ENCODE assay signal across 8 cellular contexts in the genomic region with DNA sequence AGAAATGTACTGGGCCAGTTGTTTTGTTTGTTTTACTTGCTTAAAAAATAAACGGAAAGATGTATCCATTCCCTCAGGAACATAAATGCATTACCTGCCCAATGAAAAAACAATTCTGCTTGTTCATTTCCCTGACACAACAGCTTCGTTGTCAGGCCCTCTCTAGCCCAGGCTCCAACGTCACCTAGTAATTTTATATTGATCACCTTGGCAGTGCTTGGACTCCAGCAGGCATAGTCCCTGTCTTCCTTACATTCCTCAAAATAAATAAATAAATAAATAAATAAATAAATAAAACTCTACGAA. TPM values are rescaled to one million over a fixed set of nuclear protein-coding genes. Genes with fewer than 3 reads are reported as not detected.
DNase-seq lines count a peak whose midpoint lies in the region; ATAC-seq lines count a peak whose summit lies in the region.

No MANE protein-coding gene starts in this region.

- peak overlapping the region; percentile 99 for H3K27ac Mint-ChIP-seq in activated CD4-positive, alpha-beta memory T cell treated with anti-CD3 and anti-CD28 coated beads for 36 hours

- peaks cover 41% of the 10 kb centered on the region for H3K4me1 Mint-ChIP-seq in activated T-cell treated with anti-CD3 and anti-CD28 coated beads, Interleukin-2, amount 50 U/mL, for 4 hours (ENCODE audit: low read depth)
- peaks cover 36% of the 10 kb centered on the region for H3K4me1 Mint-ChIP-seq in activated CD4-positive, alpha-beta memory T cell treated with anti-CD3 and anti-CD28 coated beads for 36 hours (ENCODE audit: low read depth)

- no peaks in the 10 kb centered on the region for H3K27me3 Mint-ChIP-seq in activated T-cell treated with anti-CD3 and anti-CD28 coated beads, Interleukin-2, amount 50 U/mL, for 4 hours (ENCODE audit: low read depth)
- H3K27me3 Mint-ChIP-seq in activated CD4-positive, alpha-beta memory T cell treated with anti-CD3 and anti-CD28 coated beads for 36 hours: peaks cover 3% of the 10 kb centered on the region

- H3K27me3 ChIP-seq in iPS-15b (ENCODE audit: control insufficient read depth, insufficient read depth, low read length) (no peaks in the 10 kb centered on the region), subcutaneous abdominal adipose tissue (ENCODE audit: control insufficient read depth in 5 of 5, insufficient read depth in 4 of 5, low read length in 5 of 5) (no peaks in the 10 kb centered on the region)

- H3K36me3 ChIP-seq in iPS-15b (ENCODE audit: control insufficient read depth, insufficient read depth, low read length) (no peaks in the 10 kb centered on the region), subcutaneous abdominal adipose tissue (ENCODE audit: control insufficient read depth in 5 of 5, insufficient read depth in 5 of 5, low read length in 5 of 5) (no peaks in the 10 kb centered on the region)

- H3K27ac ChIP-seq in subcutaneous abdominal adipose tissue (ENCODE audit: low read depth, low read length): peak overlapping the region; percentile 99

- intact Hi-C loops in activated CD4-positive, alpha-beta memory T cell treated with anti-CD3 and anti-CD28 coated beads for 36 hours (cut with micrococcal nuclease): loop anchor here (2.0 kb wide), 3 partner anchors 1199 to 1735 kb away; partner anchors contain the start of gene FH

- no peak for DNase-seq in activated T-cell treated with anti-CD3 and anti-CD28 coated beads, Interleukin-2, amount 50 U/mL, for 4 hours
- no peak for DNase-seq in activated T-cell treated with anti-CD3 and anti-CD28 coated beads, Interleukin-2, amount 50 U/mL, for 1 hour
- DNase-seq in activated CD4-positive, alpha-beta memory T cell treated with anti-CD3 and anti-CD28 coated beads for 36 hours: peak; percentile 20
- no peak for DNase-seq in stimulated activated CD4-positive, alpha-beta T cell treated with anti-CD3 and anti-CD28 coated beads, Interleukin-12 subunit alpha, Interleukin-12 subunit beta, amount 100 ng/mL, for 4 hours

- CTCF ChIA-PET in activated CD4-positive, alpha-beta memory T cell treated with anti-CD3 and anti-CD28 coated beads for 36 hours (lab: Charles Lee): no interaction called here

- H3K9ac ChIP-seq in iPS-15b (ENCODE audit: low read depth, low read length) (peak overlapping the region; percentile 80), subcutaneous abdominal adipose tissue (ENCODE audit: low read length in 5 of 5) (peak overlapping the region; percentile 35 to 88 (median 85))

- no peaks in the 10 kb centered on the region for H3K9me3 Mint-ChIP-seq in activated T-cell treated with anti-CD3 and anti-CD28 coated beads, Interleukin-2, amount 50 U/mL, for 4 hours
- no peaks in the 10 kb centered on the region for H3K9me3 Mint-ChIP-seq in activated CD4-positive, alpha-beta memory T cell treated with anti-CD3 and anti-CD28 coated beads for 36 hours

- H3K4me1 ChIP-seq in iPS-15b (ENCODE audit: control insufficient read depth, insufficient read depth, low read length): peaks cover 20% of the 10 kb centered on the region
- peaks cover 8 to 36% (median 28%) of the 10 kb centered on the region in 5 donors for H3K4me1 ChIP-seq in subcutaneous abdominal adipose tissue (ENCODE audit: control insufficient read depth in 5 of 5, insufficient read depth in 5 of 5, low read length in 5 of 5)

- H3K36me3 Mint-ChIP-seq in activated T-cell treated with anti-CD3 and anti-CD28 coated beads, Interleukin-2, amount 50 U/mL, for 4 hours (ENCODE audit: insufficient read depth): no peaks in the 10 kb centered on the region
- H3K36me3 Mint-ChIP-seq in activated CD4-positive, alpha-beta memory T cell treated with anti-CD3 and anti-CD28 coated beads for 36 hours: peaks cover 3% of the 10 kb centered on the region

- H3K4me3 Mint-ChIP-seq in activated T-cell treated with anti-CD3 and anti-CD28 coated beads, Interleukin-2, amount 50 U/mL, for 4 hours: peak overlapping the region; percentile 98
- H3K4me3 Mint-ChIP-seq in activated CD4-positive, alpha-beta memory T cell treated with anti-CD3 and anti-CD28 coated beads for 36 hours: peak overlapping the region; percentile 99

- H3K9me3 ChIP-seq in iPS-15b (ENCODE audit: control insufficient read depth, insufficient read depth, low read length) (no peaks in the 10 kb centered on the region), subcutaneous abdominal adipose tissue (ENCODE audit: control insufficient read depth in 5 of 5, low read length in 5 of 5) (no peaks in the 10 kb centered on the region)

- H3K4me3 ChIP-seq in iPS-15b (ENCODE audit: low read depth, low read length): peak overlapping the region; percentile 76
- H3K4me3 ChIP-seq in subcutaneous abdominal adipose tissue (ENCODE audit: low read depth in 1 of 5, low read length in 5 of 5): peak overlapping the region; percentile 72 to 90 (median 83)

- POLR2A ChIA-PET in activated CD4-positive, alpha-beta memory T cell treated with anti-CD3 and anti-CD28 coated beads for 36 hours (lab: Charles Lee): interaction anchor here (0.6 to 1.5 kb wide), 2 partner anchors 21 to 491 kb away, joined by 3 to 5 read pairs; no protein-coding TSS in a partner anchor

- ATAC-seq in activated T-cell treated with anti-CD3 and anti-CD28 coated beads, Interleukin-2, amount 50 U/mL, for 4 hours: no peak
- no peak for ATAC-seq in HG03354 (IDR thresholded peaks at IDR 0.05; ENCODE audit: poor library complexity, severe bottlenecking, unreplicated experiment)
- ATAC-seq in HG02623 (IDR thresholded peaks at IDR 0.05; ENCODE audit: unreplicated experiment): no peak

RNA-seq across cellular contexts. Expression of gene CEP170, which starts 1.2 kb away (rescaled TPM):
- total RNA-seq in activated T-cell treated with anti-CD3 and anti-CD28 coated beads, Interleukin-2, amount 50 U/mL, for 4 hours: 10 to 100 TPM; 48.7 to 56.9 (median 54.9) TPM
- 10 to 100 TPM; 44.2 to 51.5 TPM for total RNA-seq in activated CD4-positive, alpha-beta memory T cell treated with anti-CD3 and anti-CD28 coated beads for 36 hours

RNA-seq across cellular contexts. Expression of gene SDCCAG8, which starts 2.0 kb away (rescaled TPM):
- 10 to 100 TPM in 2 of 3 donors, 1 to 10 TPM in 1; 8.2 to 14.4 (median 11.6) TPM for total RNA-seq in activated T-cell treated with anti-CD3 and anti-CD28 coated beads, Interleukin-2, amount 50 U/mL, for 4 hours
- 10 to 100 TPM; 20.7 to 23.2 TPM for total RNA-seq in activated CD4-positive, alpha-beta memory T cell treated with anti-CD3 and anti-CD28 coated beads for 36 hours
